3 cellular contexts compared by ENCODE assay signal in genomic region chr7:76591033-76591432, GRCh38. TPM values are rescaled to one million over a fixed set of nuclear protein-coding genes. Genes with fewer than 3 reads are reported as not detected.
"Had no signal": no experiment of that assay in that cellular context is flagged by ENCODE, and none has a peak within 500 bp of the region (broad histone marks: within the 10 kb centered on the region; RNA-seq: fewer than 3 reads in every experiment).

No MANE protein-coding gene starts in this region.

RNA-seq across cellular contexts. Expression of gene SPDYE16, which starts 47.9 kb away (rescaled TPM):
- total RNA-seq: ascending aorta, NCI-H460, PC-9 had no signal
